Comparison of ENCODE assay signal across 24 cellular contexts in genomic region chr2:171095014-171095582, GRCh38.
DNase-seq lines count a peak whose midpoint lies in the region; ATAC-seq, FAIRE-seq and TF ChIP-seq lines count a peak whose summit lies in the region.
"Had no signal": no experiment of that assay in that cellular context is flagged by ENCODE, and none has a peak within 500 bp of the region (broad histone marks: within the 10 kb centered on the region; RNA-seq: fewer than 3 reads in every experiment).

No MANE protein-coding gene starts in this region.

- no peak for ATAC-seq in activated naive CD8-positive, alpha-beta T cell treated with anti-CD3 and anti-CD28 coated beads, Interleukin-2, amount 50 U/mL, for 24 hours
- ATAC-seq in HG03354 (IDR thresholded peaks at IDR 0.05; ENCODE audit: poor library complexity, severe bottlenecking, unreplicated experiment): no peak
- ATAC-seq: activated CD8-positive, alpha-beta memory T cell treated with anti-CD3 and anti-CD28 coated beads, Interleukin-2, amount 10 ng/mL, durations not matched to agents 7 days and 5 days; left ventricle myocardium superior; natural killer cell had no signal

- DNase-seq in activated naive CD8-positive, alpha-beta T cell treated with anti-CD3 and anti-CD28 coated beads for 36 hours: no peak
- no peak for DNase-seq in activated naive CD8-positive, alpha-beta T cell treated with anti-CD3 and anti-CD28 coated beads, Interleukin-2, amount 50 U/mL, for 24 hours
- DNase-seq in MM.1S (no peak), NCI-H1417 (lab: John Stamatoyannopoulos, UW) (no peak), cardiac septum (ENCODE audit: low spot score) (no peak)
- DNase-seq: activated CD4-positive, alpha-beta T cell treated with anti-CD3 and anti-CD28 coated beads, Interleukin-2, amount 10 ng/mL, durations not matched to agents 7 days and 5 days; activated CD8-positive, alpha-beta memory T cell treated with anti-CD3 and anti-CD28 coated beads, Interleukin-2, amount 10 ng/mL, durations not matched to agents 7 days and 5 days; activated gamma-delta T cell; DMS79; effector CD4-positive, alpha-beta T cell; erythroblast; GOT3; left ventricle myocardium superior; natural killer cell; NCI-H446 treated with DMSO at 0.1 percent for 48 hours; NCI-H82; transverse colon had no signal

- H3K79me2 ChIP-seq in MM.1S (ENCODE audit: low read length): peaks cover 95% of the 10 kb centered on the region

- peaks cover 14% of the 10 kb centered on the region; the same call in 1 of the 2 replicates for H4K20me1 ChIP-seq in MM.1S (ENCODE audit: insufficient read depth, low read length)

- no peak overlapping the region for H3K4me3 ChIP-seq in MM.1S (ENCODE audit: low read length)
- H3K4me3 ChIP-seq: BLaER1 treated with 17β-estradiol and CSF1 and Interleukin-3, amounts not matched to agents 10 nM and 100 nM; transverse colon had no signal

- TF ChIP-seq CTCF in MM.1S (IDR thresholded peaks at IDR 0.05; ENCODE audit: low read length): no peak

- H3K27me3 ChIP-seq in MM.1S (replicated peaks; ENCODE audit: insufficient read depth, low read length): no peaks in the 10 kb centered on the region
- H3K27me3 ChIP-seq: BLaER1 treated with 17β-estradiol and CSF1 and Interleukin-3, amounts not matched to agents 10 nM and 100 nM; transverse colon had no signal

- H3K27ac Mint-ChIP-seq in activated naive CD8-positive, alpha-beta T cell treated with anti-CD3 and anti-CD28 coated beads for 36 hours: peak overlapping the region; percentile 65
- no peak overlapping the region for H3K27ac Mint-ChIP-seq in activated naive CD8-positive, alpha-beta T cell treated with anti-CD3 and anti-CD28 coated beads, Interleukin-2, amount 50 U/mL, for 24 hours
- H3K27ac Mint-ChIP-seq: activated CD4-positive, alpha-beta T cell treated with anti-CD3 and anti-CD28 coated beads, Interleukin-2, amount 10 ng/mL, durations not matched to agents 7 days and 5 days; activated CD8-positive, alpha-beta memory T cell treated with anti-CD3 and anti-CD28 coated beads, Interleukin-2, amount 10 ng/mL, durations not matched to agents 7 days and 5 days; brain; mesothelial cell of epicardium; natural killer cell had no signal

- no peak overlapping the region for H3K27ac ChIP-seq in MM.1S (ENCODE audit: low read length)
- H3K27ac ChIP-seq: BLaER1 treated with 17β-estradiol and CSF1 and Interleukin-3, amounts not matched to agents 10 nM and 100 nM; HL-60; transverse colon had no signal

- peak overlapping the region; percentile 47 for H3K4me2 ChIP-seq in MM.1S (ENCODE audit: low read depth, low read length)
- H3K4me2 ChIP-seq: BLaER1 treated with 17β-estradiol and CSF1 and Interleukin-3, amounts not matched to agents 10 nM and 100 nM had no signal

- no peaks in the 10 kb centered on the region for H3K27me3 Mint-ChIP-seq in activated naive CD8-positive, alpha-beta T cell treated with anti-CD3 and anti-CD28 coated beads for 36 hours
- no peaks in the 10 kb centered on the region for H3K27me3 Mint-ChIP-seq in activated naive CD8-positive, alpha-beta T cell treated with anti-CD3 and anti-CD28 coated beads, Interleukin-2, amount 50 U/mL, for 24 hours
- H3K27me3 Mint-ChIP-seq: activated CD4-positive, alpha-beta T cell treated with anti-CD3 and anti-CD28 coated beads, Interleukin-2, amount 10 ng/mL, durations not matched to agents 7 days and 5 days; activated CD8-positive, alpha-beta memory T cell treated with anti-CD3 and anti-CD28 coated beads, Interleukin-2, amount 10 ng/mL, durations not matched to agents 7 days and 5 days; brain had no signal

- intact Hi-C loops in cardiac septum (cut with DNase I): no loop called here

- H3K4me3 Mint-ChIP-seq in activated naive CD8-positive, alpha-beta T cell treated with anti-CD3 and anti-CD28 coated beads for 36 hours: no peak overlapping the region
- no peak overlapping the region for H3K4me3 Mint-ChIP-seq in activated naive CD8-positive, alpha-beta T cell treated with anti-CD3 and anti-CD28 coated beads, Interleukin-2, amount 50 U/mL, for 24 hours
- H3K4me3 Mint-ChIP-seq: activated CD4-positive, alpha-beta T cell treated with anti-CD3 and anti-CD28 coated beads, Interleukin-2, amount 10 ng/mL, durations not matched to agents 7 days and 5 days; activated CD8-positive, alpha-beta memory T cell treated with anti-CD3 and anti-CD28 coated beads, Interleukin-2, amount 10 ng/mL, durations not matched to agents 7 days and 5 days; brain; mesothelial cell of epicardium; natural killer cell had no signal

- peaks cover 79% of the 10 kb centered on the region for H3K36me3 Mint-ChIP-seq in activated naive CD8-positive, alpha-beta T cell treated with anti-CD3 and anti-CD28 coated beads for 36 hours
- H3K36me3 Mint-ChIP-seq in activated naive CD8-positive, alpha-beta T cell treated with anti-CD3 and anti-CD28 coated beads, Interleukin-2, amount 50 U/mL, for 24 hours (ENCODE audit: low read depth): peaks cover 41% of the 10 kb centered on the region

- H3K9me3 Mint-ChIP-seq in activated naive CD8-positive, alpha-beta T cell treated with anti-CD3 and anti-CD28 coated beads for 36 hours: peaks cover 34% of the 10 kb centered on the region
- H3K9me3 Mint-ChIP-seq in activated naive CD8-positive, alpha-beta T cell treated with anti-CD3 and anti-CD28 coated beads, Interleukin-2, amount 50 U/mL, for 24 hours: peaks cover 33% of the 10 kb centered on the region

- H3K4me1 Mint-ChIP-seq in activated naive CD8-positive, alpha-beta T cell treated with anti-CD3 and anti-CD28 coated beads for 36 hours: peaks cover 38% of the 10 kb centered on the region
- H3K4me1 Mint-ChIP-seq in activated naive CD8-positive, alpha-beta T cell treated with anti-CD3 and anti-CD28 coated beads, Interleukin-2, amount 50 U/mL, for 24 hours: peaks cover 32% of the 10 kb centered on the region
- H3K4me1 Mint-ChIP-seq: brain, mesothelial cell of epicardium had no signal

- no peaks in the 10 kb centered on the region for H3K9me3 ChIP-seq in MM.1S (replicated peaks; ENCODE audit: insufficient read depth, low read length)

- peaks cover 7% of the 10 kb centered on the region for H3K4me1 ChIP-seq in MM.1S (ENCODE audit: low read length)
- H3K4me1 ChIP-seq: BLaER1 treated with 17β-estradiol and CSF1 and Interleukin-3, amounts not matched to agents 10 nM and 100 nM had no signal

- FAIRE-seq in endometrium (lab: Jason Lieb, UNC): peak; percentile 45
- FAIRE-seq: keratinocyte had no signal

- H3K36me3 ChIP-seq in MM.1S (replicated peaks; ENCODE audit: insufficient read depth, low read length): no peaks in the 10 kb centered on the region

- H3K9me2 ChIP-seq in MM.1S (replicated peaks; ENCODE audit: insufficient read depth, low read length): no peaks in the 10 kb centered on the region

- H3F3A ChIP-seq in MM.1S (ENCODE audit: insufficient read depth, low read length): 0 out of 2 replicates have a peak, but pooled peaks cover 5% of the 10 kb centered on the region

- no peak overlapping the region for H3K9ac ChIP-seq in MM.1S (ENCODE audit: low read length)
- H3K9ac ChIP-seq: BLaER1 treated with 17β-estradiol and CSF1 and Interleukin-3, amounts not matched to agents 10 nM and 100 nM had no signal

- no peak overlapping the region for H2AFZ ChIP-seq in MM.1S (ENCODE audit: low read length)
